2 cellular contexts compared by ENCODE assay signal in genomic region chr15:57740048-57740447, GRCh38.
TF ChIP-seq lines count a peak whose summit lies in the region.

No MANE protein-coding gene starts in this region.

TF ChIP-seq in GM23338, 12 proteins besides CTCF, POLR2A, EP300 and RAD21 (continued from another document):
- TF ChIP-seq ZNF462 (CRISPR knock-in tag; IDR thresholded peaks at IDR 0.05) (no peak), POLR2AphosphoS5 (IDR thresholded peaks at IDR 0.05; ENCODE audit: low read depth) (no peak), EZH2phosphoT487 (IDR thresholded peaks at IDR 0.05; ENCODE audit: unreplicated experiment) (no peak), ZNF331 (CRISPR knock-in tag; IDR thresholded peaks at IDR 0.05; ENCODE audit: low read depth) (no peak), CREB1 (CRISPR knock-in tag; IDR thresholded peaks at IDR 0.05; ENCODE audit: low read depth) (no peak), ETS1 (IDR thresholded peaks at IDR 0.05) (no peak), ZNF114 (CRISPR knock-in tag; IDR thresholded peaks at IDR 0.05) (no peak)

TF ChIP-seq in WTC11, 78 proteins besides CTCF, POLR2A, EP300 and RAD21 (continued from another document):
- no peak for TF ChIP-seq FOXP4 (CRISPR knock-in tag; IDR thresholded peaks at IDR 0.05)
- TF ChIP-seq ATF2 (CRISPR knock-in tag; IDR thresholded peaks at IDR 0.05; ENCODE audit: borderline replicate concordance, low read depth): no peak
- no peak for TF ChIP-seq CBFB (CRISPR knock-in tag; IDR thresholded peaks at IDR 0.05; ENCODE audit: low read depth)
- TF ChIP-seq ELF4 (CRISPR knock-in tag; IDR thresholded peaks at IDR 0.05; ENCODE audit: low read depth): no peak
- no peak for TF ChIP-seq E2F1 (CRISPR knock-in tag; IDR thresholded peaks at IDR 0.05)
- TF ChIP-seq RORB (CRISPR knock-in tag; IDR thresholded peaks at IDR 0.05): no peak
- no peak for TF ChIP-seq PREB (CRISPR knock-in tag; IDR thresholded peaks at IDR 0.05; ENCODE audit: borderline replicate concordance)
